15 cellular contexts compared by ENCODE assay signal in the genomic region with DNA sequence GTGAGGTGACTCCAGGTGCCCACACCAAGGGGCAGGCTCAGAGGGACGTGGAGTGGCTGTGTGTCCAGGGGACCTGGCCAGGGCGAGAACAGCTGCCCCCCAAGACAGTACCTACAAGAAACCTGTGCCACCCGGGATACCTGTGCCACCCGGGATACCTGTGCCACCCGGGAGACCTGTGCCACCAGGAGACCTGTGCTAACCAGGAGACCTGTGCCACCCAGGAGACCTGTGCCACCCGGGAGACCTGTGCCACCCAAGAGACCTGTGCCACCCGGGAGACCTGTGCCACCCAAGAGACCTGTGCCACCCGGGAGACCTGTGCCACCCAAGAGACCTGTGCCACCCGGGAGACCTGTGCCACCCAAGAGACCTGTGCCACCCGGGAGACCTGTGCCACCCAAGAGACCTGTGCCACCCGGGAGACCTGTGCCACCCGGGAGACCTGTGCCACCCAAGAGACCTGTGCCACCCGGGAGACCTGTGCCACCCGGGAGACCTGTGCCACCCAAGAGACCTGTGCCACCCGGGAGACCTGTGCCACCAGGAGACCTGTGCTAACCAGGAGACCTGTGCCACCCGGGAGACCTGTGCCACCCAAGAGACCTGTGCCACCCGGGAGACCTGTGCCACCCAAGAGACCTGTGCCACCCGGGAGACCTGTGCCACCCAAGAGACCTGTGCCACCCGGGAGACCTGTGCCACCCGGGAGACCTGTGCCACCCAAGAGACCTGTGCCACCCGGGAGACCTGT. TPM values are rescaled to one million over a fixed set of nuclear protein-coding genes. Genes with fewer than 3 reads are reported as not detected.
"Had no signal": no experiment of that assay in that cellular context is flagged by ENCODE, and none has a peak within 500 bp of the region (broad histone marks: within the 10 kb centered on the region; RNA-seq: fewer than 3 reads in every experiment).

No MANE protein-coding gene starts in this region.

RNA-seq across cellular contexts. Expression of gene FOXL3, which starts 47.0 kb away (rescaled TPM):
- total RNA-seq: stomach, subcutaneous adipose tissue, suprapubic skin, temporal lobe, thoracic aorta, thyroid gland, tibial nerve, transverse colon, upper lobe of left lung, upper lobe of right lung, ureter, urinary bladder, uterus, vagina had no signal
- polyA plus RNA-seq: stomach, thymus, urinary bladder had no signal
